ENCODE assay signal across 18 cellular contexts in the genomic region with DNA sequence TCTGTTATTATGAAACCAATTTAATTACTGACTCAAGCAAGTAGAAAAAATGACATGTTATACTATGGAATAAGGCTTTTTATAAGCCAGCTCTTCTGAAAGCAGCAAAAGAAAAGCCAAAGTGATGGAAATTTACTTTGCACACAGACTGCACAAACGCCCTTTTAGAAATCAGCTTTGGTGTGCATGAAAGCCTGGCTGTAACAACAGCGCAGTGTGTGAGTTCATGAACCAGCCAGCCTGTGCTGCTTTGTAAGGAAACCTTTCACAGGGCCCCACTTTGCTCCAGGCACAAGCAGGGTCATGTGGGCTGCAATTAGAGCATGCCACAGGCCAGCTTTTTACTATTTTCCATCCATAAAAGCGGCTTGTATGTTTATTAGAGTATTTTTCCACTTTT. TPM values are rescaled to one million over a fixed set of nuclear protein-coding genes. Genes with fewer than 3 reads are reported as not detected.
A peak's percentile ranks its signal among the peaks of the same experiment; 100 is the strongest.
DNase-seq lines count a peak whose midpoint lies in the region; ATAC-seq, FAIRE-seq and TF ChIP-seq lines count a peak whose summit lies in the region.
"Had no signal": no experiment of that assay in that cellular context is flagged by ENCODE, and none has a peak within 500 bp of the region (broad histone marks: within the 10 kb centered on the region; RNA-seq: fewer than 3 reads in every experiment).

No MANE protein-coding gene starts in this region.

- peaks cover 21% of the 10 kb centered on the region for H3K4me1 Mint-ChIP-seq in brain

- H3K9me3 Mint-ChIP-seq in brain, result no peaks in the 10 kb centered on the region
- H3K9me3 Mint-ChIP-seq: activated naive CD4-positive, alpha-beta T cell treated with anti-CD3 and anti-CD28 coated beads, Interleukin-2, amount 50 U/mL, for 72 hours had no signal

- peaks cover 21% of the 10 kb centered on the region for H3K4me1 ChIP-seq in hepatocyte (ENCODE audit: insufficient read depth)
- peaks cover 0 to 10% of the 10 kb centered on the region in 2 donors for H3K4me1 ChIP-seq in neuronal stem cell (ENCODE audit: control insufficient read depth in 2 of 2, insufficient read depth in 1 of 2, low read depth in 1 of 2, low read length in 2 of 2)
- no peaks in the 10 kb centered on the region for H3K4me1 ChIP-seq in PC-9 (replicated peaks; ENCODE audit: insufficient read depth)
- no peaks in the 10 kb centered on the region for H3K4me1 ChIP-seq in upper lobe of left lung
- H3K4me1 ChIP-seq: psoas muscle had no signal

- H3K27ac ChIP-seq in hepatocyte (peak overlapping the region; percentile 89), neuronal stem cell (replicated peaks; ENCODE audit: low read length) (peak overlapping the region; percentile 19), PC-9 (no peak overlapping the region), upper lobe of left lung (no peak overlapping the region)
- H3K27ac ChIP-seq: psoas muscle, RWPE1 had no signal

- H3K27ac Mint-ChIP-seq in brain, result peak overlapping the region; percentile 65 to 95 (median 92)
- H3K27ac Mint-ChIP-seq: activated naive CD4-positive, alpha-beta T cell treated with anti-CD3 and anti-CD28 coated beads, Interleukin-2, amount 50 U/mL, for 72 hours had no signal

- H2BK120ac ChIP-seq in neuronal stem cell (ENCODE audit: low read depth, low read length), result no peak overlapping the region

- intact Hi-C loops in PC-9 (cut with micrococcal nuclease; ENCODE audit: unreplicated experiment), result no loop called here

- no TSS peak for BruUV-seq in PC-9 (replicated peaks; lab: Mats Ljungman, UMichigan)

- H3K79me2 ChIP-seq in hepatocyte (no peaks in the 10 kb centered on the region), PC-9 (ENCODE audit: low read depth) (no peaks in the 10 kb centered on the region)

- H3K4me3 Mint-ChIP-seq in brain, result peak overlapping the region in 3 of 5 experiments; percentile 1 to 41 (median 28)

- no peak overlapping the region for H3K23ac ChIP-seq in neuronal stem cell (ENCODE audit: low read depth, low read length, poor library complexity)

- peak overlapping the region; percentile 57 for H2AFZ ChIP-seq in hepatocyte
- peak overlapping the region; percentile 75 for H2AFZ ChIP-seq in neuronal stem cell (ENCODE audit: low read length)
- H2AFZ ChIP-seq in PC-9, result no peak overlapping the region

- no peak overlapping the region for H3K14ac ChIP-seq in neuronal stem cell (ENCODE audit: low read length)

- DNase-seq in C1 segment of cervical spinal cord (lab: John Stamatoyannopoulos, UW) (peak in 12 of 14 donors; percentile 5 to 77 (median 54)), hepatocyte (ENCODE audit: low spot score) (peak; percentile 79), neuronal stem cell (ENCODE audit: low spot score) (no peak), H54 (ENCODE audit: insufficient read length, low spot score) (no peak), PC-9 (no peak), upper lobe of left lung (no peak)
- DNase-seq: COR-L47, NCI-H1105 treated with DMSO at 0.1 percent for 48 hours, NCI-H2171, psoas muscle, T-helper 2 cell had no signal

- no peaks in the 10 kb centered on the region for H3F3A ChIP-seq in PC-9 (ENCODE audit: insufficient read depth, low read depth)

- TF ChIP-seq POLR2A in H54 (IDR thresholded peaks at IDR 0.05; ENCODE audit: low read depth, low read length) (no peak), upper lobe of left lung (IDR thresholded peaks at IDR 0.05) (no peak)

- no peak for TF ChIP-seq CTCF in brain (conservative IDR thresholded peaks at IDR 0.05)
- no peak for TF ChIP-seq CTCF in hepatocyte (IDR thresholded peaks at IDR 0.05; ENCODE audit: poor library complexity)
- no peak for TF ChIP-seq CTCF in PC-9 (conservative IDR thresholded peaks at IDR 0.05)
- TF ChIP-seq CTCF in upper lobe of left lung (IDR thresholded peaks at IDR 0.05), result no peak

- H3K4ac ChIP-seq in neuronal stem cell (ENCODE audit: low read length), result no peak overlapping the region

- H3K36me3 ChIP-seq in hepatocyte (replicated peaks; ENCODE audit: insufficient read depth, low read depth), result no peaks in the 10 kb centered on the region
- H3K36me3 ChIP-seq in neuronal stem cell (replicated peaks in 1 of 2; ENCODE audit: control insufficient read depth in 2 of 2, insufficient read depth in 2 of 2, low read length in 2 of 2), result no peaks in the 10 kb centered on the region
- H3K36me3 ChIP-seq in PC-9 (ENCODE audit: low read depth), result no peaks in the 10 kb centered on the region
- no peaks in the 10 kb centered on the region for H3K36me3 ChIP-seq in upper lobe of left lung

- H3K36me3 Mint-ChIP-seq in brain, result no peaks in the 10 kb centered on the region
- H3K36me3 Mint-ChIP-seq: activated naive CD4-positive, alpha-beta T cell treated with anti-CD3 and anti-CD28 coated beads, Interleukin-2, amount 50 U/mL, for 72 hours had no signal

- CTCF ChIA-PET in PC-9 (lab: Charles Lee), result no interaction called here

- H3K27me3 ChIP-seq in hepatocyte (no peaks in the 10 kb centered on the region), neuronal stem cell (ENCODE audit: control insufficient read depth in 3 of 3, insufficient read depth in 3 of 3, low read depth in 1 of 3, low read length in 3 of 3) (peaks cover 0 to 6% (median 0%) of the 10 kb centered on the region in 3 experiments), PC-9 (ENCODE audit: insufficient read depth, low read depth) (no peaks in the 10 kb centered on the region), upper lobe of left lung (no peaks in the 10 kb centered on the region)

- peak overlapping the region; percentile 59 for H3K4me2 ChIP-seq in hepatocyte
- no peak overlapping the region for H3K4me2 ChIP-seq in neuronal stem cell (ENCODE audit: insufficient read depth, low read length, poor library complexity, severe bottlenecking)
- no peak overlapping the region for H3K4me2 ChIP-seq in PC-9

- H2BK5ac ChIP-seq in neuronal stem cell (ENCODE audit: low read length), result no peak overlapping the region

- no peak overlapping the region for H4K91ac ChIP-seq in neuronal stem cell (ENCODE audit: low read depth, low read length, poor library complexity)

- FAIRE-seq in H54 (lab: Jason Lieb, UNC), result no peak
- FAIRE-seq: H1, K562 had no signal

- TF ChIP-seq EP300 in upper lobe of left lung (IDR thresholded peaks at IDR 0.05), result no peak

- no peaks in the 10 kb centered on the region for H3K27me3 Mint-ChIP-seq in brain

- H2AK5ac ChIP-seq in neuronal stem cell (ENCODE audit: low read depth, low read length), result no peak overlapping the region

- no peaks in the 10 kb centered on the region for H3K9me3 ChIP-seq in hepatocyte (ENCODE audit: low read depth)
- H3K9me3 ChIP-seq in neuronal stem cell (replicated peaks in 1 of 2; ENCODE audit: control insufficient read depth in 2 of 2, insufficient read depth in 1 of 2, low read depth in 1 of 2, low read length in 2 of 2), result no peaks in the 10 kb centered on the region
- no peaks in the 10 kb centered on the region for H3K9me3 ChIP-seq in PC-9 (ENCODE audit: insufficient read depth, low read depth)
- H3K9me3 ChIP-seq in upper lobe of left lung, result no peaks in the 10 kb centered on the region
- H3K9me3 ChIP-seq: psoas muscle had no signal

- no peak for ATAC-seq in GM21825 (IDR thresholded peaks at IDR 0.05; ENCODE audit: unreplicated experiment)
- no peak for ATAC-seq in upper lobe of left lung (ENCODE audit: low FRiP score in 2 of 2)
- ATAC-seq: activated CD4-positive, CD25-positive, alpha-beta regulatory T cell treated with anti-CD3 and anti-CD28 coated beads, Interleukin-2, amount 50 U/mL, for 24 hours; activated naive CD4-positive, alpha-beta T cell treated with anti-CD3 and anti-CD28 coated beads, Interleukin-2, amount 50 U/mL, for 72 hours; K562; psoas muscle had no signal

- POLR2A ChIA-PET in PC-9 (lab: Charles Lee; ENCODE audit: unreplicated experiment), result no interaction called here

- H3K9ac ChIP-seq in neuronal stem cell (ENCODE audit: low read depth, low read length, poor library complexity), result no peak overlapping the region

- H3K79me1 ChIP-seq in neuronal stem cell (ENCODE audit: low read depth, low read length), result no peaks in the 10 kb centered on the region

- WGBS in hepatocyte (ENCODE audit: low lambda C conversion rate, missing lambda C conversion rate), result 36% methylated on average over 3 of the region's 3 CpGs
- WGBS in neuronal stem cell (ENCODE audit: extremely low coverage in 2 of 2, insufficient read length in 2 of 2, insufficient replicate concordance in 1 of 2), 2 donors, result no CpG with 5 or more reads among the region's 3 CpGs
- WGBS in upper lobe of left lung, 2 donors, result 80 to 87% methylated on average over 3 of the region's 3 CpGs

- H4K20me1 ChIP-seq in hepatocyte (ENCODE audit: insufficient read depth, poor library complexity, severe bottlenecking), result no peaks in the 10 kb centered on the region
- H4K20me1 ChIP-seq in PC-9 (ENCODE audit: insufficient read depth), result no peaks in the 10 kb centered on the region

- no peak overlapping the region for H2BK15ac ChIP-seq in neuronal stem cell (ENCODE audit: low read length)

- no peak overlapping the region for H4K8ac ChIP-seq in neuronal stem cell (ENCODE audit: low read depth, low read length)

- H3K9me2 ChIP-seq in hepatocyte (replicated peaks; ENCODE audit: insufficient read depth) (no peaks in the 10 kb centered on the region), PC-9 (ENCODE audit: insufficient read depth) (no peaks in the 10 kb centered on the region)

- no peak overlapping the region for H3K18ac ChIP-seq in neuronal stem cell (ENCODE audit: low read length)

- no peak overlapping the region for H3K4me3 ChIP-seq in hepatocyte
- H3K4me3 ChIP-seq in neuronal stem cell (ENCODE audit: low read length in 2 of 2), result no peak overlapping the region
- H3K4me3 ChIP-seq in PC-9, result no peak overlapping the region
- no peak overlapping the region for H3K4me3 ChIP-seq in upper lobe of left lung
- H3K4me3 ChIP-seq: K562, psoas muscle had no signal

- no peak overlapping the region for H2BK12ac ChIP-seq in neuronal stem cell (ENCODE audit: low read length)

RNA-seq across cellular contexts. Expression of a gene that starts 13.6 kb away (rescaled TPM):
- polyA plus RNA-seq in brain (ENCODE audit: insufficient read depth, low read depth, low replicate concordance) (3.9 TPM), hepatocyte (9.2 and 16.5 TPM in 2 replicates)
- total RNA-seq in hepatocyte (16.9 and 19.2 TPM in 2 replicates), PC-9 (2021) (11.0 and 11.7 TPM in 2 replicates), upper lobe of left lung (10 to 100 TPM in 4 of 6 donors, 1 to 10 TPM in 2; 5.5 to 55.5 (median 15.5) TPM)
- 11.4 TPM for polyA plus RNA-seq in neuronal stem cell (2013, experiment 1 of 2)
- 11.8 TPM for polyA plus RNA-seq in neuronal stem cell (2013, experiment 2 of 2)

RNA-seq across cellular contexts. Expression of a gene that starts 27.7 kb away (rescaled TPM):
- 68.9 TPM for polyA plus RNA-seq in brain (ENCODE audit: insufficient read depth, low read depth, low replicate concordance)
- total RNA-seq in hepatocyte, result 64.4 and 66.2 TPM in 2 replicates
- 52.6 and 65.5 TPM in 2 replicates for polyA plus RNA-seq in hepatocyte
- 4.4 TPM for polyA plus RNA-seq in neuronal stem cell (2013, experiment 1 of 2)
- polyA plus RNA-seq in neuronal stem cell (2013, experiment 2 of 2), result 4.2 TPM
- 8.4 and 8.7 TPM in 2 replicates for total RNA-seq in PC-9 (2021)
- 10 to 100 TPM; 22.2 to 38.9 (median 28.7) TPM for total RNA-seq in upper lobe of left lung

Comparison
In these comparisons a context has a peak if more than half of its experiments do, and no peak if none do; other contexts are left out.
1. DNase-seq: peak in C1 segment of cervical spinal cord (12 of 14) and hepatocyte (single experiment); none in neuronal stem cell (single experiment), H54 (single experiment), PC-9 (0 of 2) and upper lobe of left lung (0 of 2).
2. H3K27ac ChIP-seq: peak in hepatocyte (single experiment) and neuronal stem cell (single experiment); none in PC-9 (single experiment) and upper lobe of left lung (0 of 4).